In genomic region chr5:171739246-171739645, GRCh38 we compare ENCODE assay signal across 42 cellular contexts. TPM values are rescaled to one million over a fixed set of nuclear protein-coding genes. Genes with fewer than 3 reads are reported as not detected.
"Had no signal": no experiment of that assay in that cellular context is flagged by ENCODE, and none has a peak within 500 bp of the region (broad histone marks: within the 10 kb centered on the region; RNA-seq: fewer than 3 reads in every experiment).

No MANE protein-coding gene starts in this region.

- H3K27ac ChIP-seq: brain microvascular endothelial cell, PC-9, RWPE1, VCaP had no signal

- H3K4me3 Mint-ChIP-seq: activated CD4-positive, alpha-beta memory T cell treated with anti-CD3 and anti-CD28 coated beads, Interleukin-2, amount 10 ng/mL, durations not matched to agents 7 days and 5 days; activated CD8-positive, alpha-beta memory T cell treated with anti-CD3 and anti-CD28 coated beads, Interleukin-2, amount 10 ng/mL, durations not matched to agents 7 days and 5 days; activated naive CD8-positive, alpha-beta T cell treated with anti-CD3 and anti-CD28 coated beads for 36 hours; activated T-cell treated with anti-CD3 and anti-CD28 coated beads, Interleukin-2, amount 50 U/mL, for 72 hours; activated T-helper 17 cell treated with anti-CD3 and anti-CD28 coated beads, Interleukin-2, amount 50 U/mL, for 72 hours; central memory CD8-positive, alpha-beta T cell had no signal

- H3K36me3 ChIP-seq: brain microvascular endothelial cell had no signal

- H3K36me3 Mint-ChIP-seq: activated CD8-positive, alpha-beta memory T cell treated with anti-CD3 and anti-CD28 coated beads, Interleukin-2, amount 10 ng/mL, durations not matched to agents 7 days and 5 days; activated naive CD8-positive, alpha-beta T cell treated with anti-CD3 and anti-CD28 coated beads for 36 hours had no signal

- H3K4me3 ChIP-seq: PC-9 had no signal

- H3K27ac Mint-ChIP-seq: activated CD4-positive, alpha-beta memory T cell treated with anti-CD3 and anti-CD28 coated beads, Interleukin-2, amount 10 ng/mL, durations not matched to agents 7 days and 5 days; activated CD8-positive, alpha-beta memory T cell treated with anti-CD3 and anti-CD28 coated beads, Interleukin-2, amount 10 ng/mL, durations not matched to agents 7 days and 5 days; activated naive CD8-positive, alpha-beta T cell treated with anti-CD3 and anti-CD28 coated beads for 36 hours; activated T-cell treated with anti-CD3 and anti-CD28 coated beads, Interleukin-2, amount 50 U/mL, for 72 hours; activated T-helper 17 cell treated with anti-CD3 and anti-CD28 coated beads, Interleukin-2, amount 50 U/mL, for 72 hours had no signal

- H2AFZ ChIP-seq: PC-9 had no signal

- H3K9me3 Mint-ChIP-seq: activated CD4-positive, alpha-beta memory T cell treated with anti-CD3 and anti-CD28 coated beads, Interleukin-2, amount 10 ng/mL, durations not matched to agents 7 days and 5 days; activated naive CD8-positive, alpha-beta T cell treated with anti-CD3 and anti-CD28 coated beads for 36 hours; activated T-cell treated with anti-CD3 and anti-CD28 coated beads, Interleukin-2, amount 50 U/mL, for 72 hours; activated T-helper 17 cell treated with anti-CD3 and anti-CD28 coated beads, Interleukin-2, amount 50 U/mL, for 72 hours had no signal

- H3K4me1 Mint-ChIP-seq: activated CD8-positive, alpha-beta memory T cell treated with anti-CD3 and anti-CD28 coated beads, Interleukin-2, amount 10 ng/mL, durations not matched to agents 7 days and 5 days; activated naive CD8-positive, alpha-beta T cell treated with anti-CD3 and anti-CD28 coated beads for 36 hours; activated T-helper 17 cell treated with anti-CD3 and anti-CD28 coated beads, Interleukin-2, amount 50 U/mL, for 72 hours; central memory CD8-positive, alpha-beta T cell had no signal

- ATAC-seq: activated CD8-positive, alpha-beta memory T cell treated with anti-CD3 and anti-CD28 coated beads, Interleukin-2, amount 10 ng/mL, durations not matched to agents 7 days and 5 days; activated T-cell treated with anti-CD3 and anti-CD28 coated beads, Interleukin-2, amount 50 U/mL, for 72 hours; activated T-helper 17 cell treated with anti-CD3 and anti-CD28 coated beads, Interleukin-2, amount 50 U/mL, for 72 hours; Right ventricle myocardium inferior; SK-N-SH treated with all-trans-retinoic acid at 6 μM for 48 hours had no signal

- H3K4me2 ChIP-seq: PC-9 had no signal

- DNase-seq: activated CD4-positive, alpha-beta memory T cell treated with anti-CD3 and anti-CD28 coated beads, Interleukin-2, amount 10 ng/mL, durations not matched to agents 7 days and 5 days; activated CD4-positive, alpha-beta T cell treated with anti-CD3 and anti-CD28 coated beads for 1 hour; activated CD4-positive, alpha-beta T cell treated with anti-CD3 and anti-CD28 coated beads for 48 hours; activated CD4-positive, CD25-positive, alpha-beta regulatory T cell; activated CD8-positive, alpha-beta memory T cell treated with anti-CD3 and anti-CD28 coated beads for 24 hours; activated CD8-positive, alpha-beta memory T cell treated with anti-CD3 and anti-CD28 coated beads, Interleukin-2, amount 10 ng/mL, durations not matched to agents 7 days and 5 days; activated CD8-positive, alpha-beta memory T cell treated with anti-CD3 and anti-CD28 coated beads, Interleukin-2, amount 50 U/mL, for 48 hours; activated effector memory CD4-positive, alpha-beta T cell treated with anti-CD3 and anti-CD28 coated beads, Interleukin-2, amount 50 U/mL, for 16 hours; activated naive CD4-positive, alpha-beta T cell; activated naive CD4-positive, alpha-beta T cell treated with anti-CD3 and anti-CD28 coated beads, Interleukin-2, amount 50 U/mL, for 16 hours; activated naive CD8-positive, alpha-beta T cell treated with anti-CD3 and anti-CD28 coated beads for 36 hours; activated T-cell treated with anti-CD3 and anti-CD28 coated beads, Interleukin-2, amount 50 U/mL, for 72 hours; amniotic stem cell; aorta; brain microvascular endothelial cell; MM.1S; NCI-H1092 treated with DMSO at 0.1 percent for 48 hours; NCI-H1417; NCI-H146; NCI-H187; NCI-H2029 treated with DMSO at 0.1 percent for 48 hours; NCI-H2107; NCI-H2171; NCI-H510A; NCI-H526; NCI-H748 treated with DMSO at 0.1 percent for 48 hours; NK-92 treated with Interleukin-12 subunit alpha and Interleukin-12 subunit beta, amount 100 ng/mL, for 24 hours; PC-9; SIG-M5; SW 1271; T-helper 1 cell; T-helper 2 cell; T-helper 9 cell had no signal

- H3K27me3 Mint-ChIP-seq: activated naive CD8-positive, alpha-beta T cell treated with anti-CD3 and anti-CD28 coated beads for 36 hours had no signal

RNA-seq across cellular contexts. Expression of gene SMIM23, which starts 46.4 kb away (rescaled TPM):
- total RNA-seq: activated CD4-positive, alpha-beta memory T cell treated with anti-CD3 and anti-CD28 coated beads, Interleukin-2, amount 10 ng/mL, durations not matched to agents 7 days and 5 days; activated CD8-positive, alpha-beta memory T cell treated with anti-CD3 and anti-CD28 coated beads, Interleukin-2, amount 10 ng/mL, durations not matched to agents 7 days and 5 days; activated naive CD8-positive, alpha-beta T cell treated with anti-CD3 and anti-CD28 coated beads for 36 hours; activated T-cell treated with anti-CD3 and anti-CD28 coated beads, Interleukin-2, amount 50 U/mL, for 72 hours; activated T-helper 17 cell treated with anti-CD3 and anti-CD28 coated beads, Interleukin-2, amount 50 U/mL, for 72 hours; aorta; LHCN-M2; OCI-LY7; PC-9; Right ventricle myocardium inferior; SK-MEL-5 had no signal
- polyA plus RNA-seq: aorta had no signal
